ENCODE assay signal across 9 cellular contexts in the genomic region with DNA sequence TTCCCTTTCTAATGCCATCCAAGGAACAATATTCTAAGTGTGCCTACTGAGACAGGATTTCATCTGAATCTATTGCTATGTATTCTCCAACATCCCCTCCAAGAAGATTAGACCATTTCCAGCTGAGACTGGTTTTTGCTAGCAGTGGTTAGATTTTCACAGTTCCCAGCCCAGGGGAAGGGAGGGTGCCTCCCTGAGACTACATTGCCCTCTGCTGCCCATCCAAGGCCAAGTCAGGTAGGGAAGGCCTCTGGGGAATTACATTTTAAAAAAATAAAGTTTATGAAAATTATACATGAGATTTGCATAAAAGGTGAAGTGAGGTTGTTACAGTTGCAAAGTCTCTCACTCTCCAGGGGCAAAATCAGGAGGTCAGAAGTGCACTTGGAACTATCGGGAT. TPM values are rescaled to one million over a fixed set of nuclear protein-coding genes. Genes with fewer than 3 reads are reported as not detected.
DNase-seq lines count a peak whose midpoint lies in the region; ATAC-seq and TF ChIP-seq lines count a peak whose summit lies in the region.
"Had no signal": no experiment of that assay in that cellular context is flagged by ENCODE, and none has a peak within 500 bp of the region (broad histone marks: within the 10 kb centered on the region; RNA-seq: fewer than 3 reads in every experiment).

No MANE protein-coding gene starts in this region.

- H3K27ac ChIP-seq in spleen (peak overlapping the region in 6 of 8 donors; percentile 9 to 71 (median 55)), esophagus muscularis mucosa (replicated peaks in 1 of 4) (no peak overlapping the region)
- H3K27ac ChIP-seq: sigmoid colon had no signal

- ATAC-seq in esophagus mucosa (peak; percentile 56), GM18498 (IDR thresholded peaks at IDR 0.05; ENCODE audit: unreplicated experiment) (no peak)

- no peak for TF ChIP-seq POLR2A in spleen (IDR thresholded peaks at IDR 0.05)
- TF ChIP-seq POLR2A in esophagus muscularis mucosa (IDR thresholded peaks at IDR 0.05; ENCODE audit: low read depth) = no peak

- no peak for TF ChIP-seq EP300 in esophagus muscularis mucosa (IDR thresholded peaks at IDR 0.05)

- no peaks in the 10 kb centered on the region for H3K36me3 ChIP-seq in spleen
- H3K36me3 ChIP-seq in esophagus muscularis mucosa = no peaks in the 10 kb centered on the region
- H3K36me3 ChIP-seq: sigmoid colon had no signal

- H3K4me1 ChIP-seq in spleen (peaks cover 0 to 65% (median 44%) of the 10 kb centered on the region in 6 donors), esophagus muscularis mucosa (no peaks in the 10 kb centered on the region)
- H3K4me1 ChIP-seq: sigmoid colon had no signal

- H3K27me3 ChIP-seq in spleen (replicated peaks in 1 of 7) = no peaks in the 10 kb centered on the region
- no peaks in the 10 kb centered on the region for H3K27me3 ChIP-seq in esophagus muscularis mucosa
- H3K27me3 ChIP-seq: sigmoid colon had no signal

- WGBS in spleen, 5 donors = 61 to 77% (median 68%) methylated on average over 1 of the region's 1 CpG
- WGBS in esophagus muscularis mucosa = 84% methylated on average over 1 of the region's 1 CpG

- DNase-seq in NOMO-1 treated with DMSO at 0.1 percent for 48 hours (lab: John Stamatoyannopoulos, UW; ENCODE audit: unreplicated experiment) (peak; percentile 20), NOMO-1 treated with dmso at 0.1 percent for 144 hours (lab: John Stamatoyannopoulos, UW; ENCODE audit: unreplicated experiment) (no peak), NCI-H2029 treated with DMSO at 0.1 percent for 48 hours (lab: John Stamatoyannopoulos, UW) (peak; percentile 31), spleen (no peak), GOT3 (lab: John Stamatoyannopoulos, UW) (no peak), esophagus muscularis mucosa (ENCODE audit: extremely low spot score) (no peak)
- DNase-seq: sigmoid colon had no signal

- TF ChIP-seq CTCF in spleen (IDR thresholded peaks at IDR 0.05 in 8 of 11, conservative IDR thresholded peaks at IDR 0.05 in 3 of 11) (peak in 8 of 11 experiments; percentile 17 to 49 (median 44)), esophagus muscularis mucosa (IDR thresholded peaks at IDR 0.05) (peak in 1 of 3 experiments; percentile 23)

- H3K9me3 ChIP-seq in spleen = no peaks in the 10 kb centered on the region
- H3K9me3 ChIP-seq in esophagus muscularis mucosa = no peaks in the 10 kb centered on the region

- H3K4me3 ChIP-seq in spleen (no peak overlapping the region), esophagus muscularis mucosa (no peak overlapping the region)
- H3K4me3 ChIP-seq: sigmoid colon had no signal

- intact Hi-C loops in spleen (cut with DNase I; ENCODE audit: low total_unique reads) (no loop called here), esophagus muscularis mucosa (cut with DNase I) (no loop called here)

RNA-seq across cellular contexts. Expression of a gene that starts 28.0 kb away (rescaled TPM):
- total RNA-seq in esophagus mucosa = 60.3 TPM
- total RNA-seq in spleen = 100 to 1,000 TPM in 6 of 7 donors, 10 to 100 TPM in 1; 97.4 to 152 (median 119) TPM
- 10 to 100 TPM; 42.6 to 55.0 (median 48.0) TPM for polyA plus RNA-seq in spleen
- total RNA-seq in esophagus muscularis mucosa = 10 to 100 TPM in 1 of 4 donors, 1 to 10 TPM in 3; 7.0 to 16.6 (median 8.7) TPM

Comparison
In these comparisons a context has a peak if more than half of its experiments do, and no peak if none do; other contexts are left out.
1. DNase-seq: peak in NOMO-1 treated with DMSO at 0.1 percent for 48 hours (single experiment) and NCI-H2029 treated with DMSO at 0.1 percent for 48 hours (single experiment); none in NOMO-1 treated with dmso at 0.1 percent for 144 hours (single experiment), spleen (single experiment), GOT3 (single experiment) and esophagus muscularis mucosa (single experiment).
2. H3K27ac ChIP-seq: peak in spleen (6 of 8); none in esophagus muscularis mucosa (0 of 4).